Comparison of ENCODE assay signal across 25 cellular contexts in genomic region chr6:45076217-45076616, GRCh38.
DNase-seq lines count a peak whose midpoint lies in the region; ATAC-seq and TF ChIP-seq lines count a peak whose summit lies in the region.
"Had no signal": no experiment of that assay in that cellular context is flagged by ENCODE, and none has a peak within 500 bp of the region (broad histone marks: within the 10 kb centered on the region; RNA-seq: fewer than 3 reads in every experiment).

No MANE protein-coding gene starts in this region.

- TF ChIP-seq EP300 in SK-N-SH (IDR thresholded peaks at IDR 0.05; ENCODE audit: borderline replicate concordance in 1 of 2, low read depth in 1 of 2, low read length in 1 of 2) = peak; percentile 17 to 67; a peak in 1 of 4 replicates

- H3K9me2 ChIP-seq in SK-N-SH = no peaks in the 10 kb centered on the region

- POLR2A ChIA-PET in SK-N-SH (lab: Yijun Ruan, JAX) = no interaction called here

- H3K27me3 Mint-ChIP-seq in osteocyte (ENCODE audit: unreplicated experiment) = no peaks in the 10 kb centered on the region
- H3K27me3 Mint-ChIP-seq: activated naive CD8-positive, alpha-beta T cell; IgD-negative memory B cell; stimulated activated naive B cell treated with anti-CD40 and anti-IgM and Interleukin-4, amounts not matched to agents 10 μg/mL and 1 μg/mL and 100 μg/mL, for 72 hours had no signal

- H3K27ac ChIP-seq in SK-N-SH (ENCODE audit: low read depth in 2 of 2, low read length in 1 of 2) = peak overlapping the region; percentile 74 to 79
- H3K27ac ChIP-seq: colonic mucosa, gastrocnemius medialis, parathyroid adenoma, sigmoid colon, testis had no signal

- H3K79me2 ChIP-seq in SK-N-SH (ENCODE audit: insufficient read depth) = no peaks in the 10 kb centered on the region
- H3K79me2 ChIP-seq: parathyroid adenoma had no signal

- no peak overlapping the region for H3K4me3 Mint-ChIP-seq in osteocyte (ENCODE audit: unreplicated experiment)
- H3K4me3 Mint-ChIP-seq: activated naive CD8-positive, alpha-beta T cell; CD8-positive, alpha-beta memory T cell; IgD-negative memory B cell; naive thymus-derived CD8-positive, alpha-beta T cell; stimulated activated naive B cell treated with anti-CD40 and anti-IgM and Interleukin-4, amounts not matched to agents 10 μg/mL and 1 μg/mL and 100 μg/mL, for 72 hours had no signal

- 9% methylated on average over 1 of the region's 1 CpG for WGBS in SK-N-SH (ENCODE audit: low lambda C conversion rate)

- H4K20me1 ChIP-seq in SK-N-SH (ENCODE audit: insufficient read depth) = no peaks in the 10 kb centered on the region

- H3K9me3 Mint-ChIP-seq in osteocyte (ENCODE audit: unreplicated experiment) = peaks cover 21% of the 10 kb centered on the region

- H3K4me1 ChIP-seq in SK-N-SH (ENCODE audit: control insufficient read depth in 1 of 2, insufficient read depth in 2 of 2, low read depth in 1 of 2, low read length in 1 of 2) = peaks cover 0 to 15% of the 10 kb centered on the region in 2 experiments; a peak in 2 of 4 replicates
- H3K4me1 ChIP-seq: colonic mucosa, gastrocnemius medialis, parathyroid adenoma, testis had no signal

- H3F3A ChIP-seq in SK-N-SH (replicated peaks; ENCODE audit: insufficient read depth) = peaks cover 23% of the 10 kb centered on the region

- TF ChIP-seq CTCF in SK-N-SH (IDR thresholded peaks at IDR 0.05) (no peak), osteocyte (IDR thresholded peaks at IDR 0.05) (no peak), omental fat pad (IDR thresholded peaks at IDR 0.05) (no peak)

- H3K4me2 ChIP-seq in SK-N-SH = no peak overlapping the region

- H3K4me3 ChIP-seq in SK-N-SH (ENCODE audit: low read depth in 2 of 2, low read length in 1 of 2) = no peak overlapping the region
- H3K4me3 ChIP-seq: colonic mucosa, gastrocnemius medialis, MG63, sigmoid colon, testis had no signal

- ATAC-seq in omental fat pad (ENCODE audit: low FRiP score) = no peak
- no peak for ATAC-seq in HG02588 (IDR thresholded peaks at IDR 0.05; ENCODE audit: unreplicated experiment)
- ATAC-seq: gastrocnemius medialis; left cardiac atrium; naive thymus-derived CD8-positive, alpha-beta T cell; stimulated activated naive B cell treated with anti-CD40 and anti-IgM and Interleukin-4, amounts not matched to agents 10 μg/mL and 1 μg/mL and 100 μg/mL, for 72 hours had no signal

- DNase-seq in EH (ENCODE audit: low read depth) = peak; percentile 46
- DNase-seq in SK-N-SH = no peak
- peak; percentile 65 for DNase-seq in fibroblast of peridontal ligament (ENCODE audit: extremely low read depth)
- DNase-seq in osteocyte (ENCODE audit: extremely low spot score, unreplicated experiment) = no peak
- no peak for DNase-seq in SKM-1 (lab: John Stamatoyannopoulos, UW; ENCODE audit: unreplicated experiment)
- no peak for DNase-seq in omental fat pad (ENCODE audit: low spot score)
- DNase-seq in activated CD4-positive, alpha-beta T cell treated with anti-CD3 and anti-CD28 coated beads for 48 hours = no peak
- DNase-seq: activated CD4-positive, alpha-beta T cell treated with anti-CD3 and anti-CD28 coated beads for 4 hours; CD8-positive, alpha-beta memory T cell; colonic mucosa; gastrocnemius medialis; left cardiac atrium; MG63; naive thymus-derived CD8-positive, alpha-beta T cell; NCI-H1436 treated with DMSO at 0.1 percent for 48 hours; NCI-H748 treated with DMSO at 0.1 percent for 48 hours; Right ventricle myocardium superior; sigmoid colon; stimulated activated naive B cell treated with anti-CD40 and anti-IgM and Interleukin-4, amounts not matched to agents 10 μg/mL and 1 μg/mL and 100 μg/mL, for 72 hours; T-helper 1 cell; testis had no signal

- peak overlapping the region; percentile 68 for H3K27ac Mint-ChIP-seq in osteocyte (ENCODE audit: unreplicated experiment)
- H3K27ac Mint-ChIP-seq: CD8-positive, alpha-beta memory T cell; IgD-negative memory B cell; stimulated activated naive B cell treated with anti-CD40 and anti-IgM and Interleukin-4, amounts not matched to agents 10 μg/mL and 1 μg/mL and 100 μg/mL, for 72 hours had no signal

- H3K27me3 ChIP-seq in SK-N-SH (ENCODE audit: insufficient read depth) = no peaks in the 10 kb centered on the region
- H3K27me3 ChIP-seq: colonic mucosa, gastrocnemius medialis, MG63, sigmoid colon, testis had no signal

- 0 out of 2 replicates have a peak, but pooled peaks cover 9% of the 10 kb centered on the region for H3K9me3 ChIP-seq in SK-N-SH
- H3K9me3 ChIP-seq: colonic mucosa, testis had no signal

- H2AFZ ChIP-seq in SK-N-SH (ENCODE audit: low read depth) = no peak overlapping the region
- H2AFZ ChIP-seq: parathyroid adenoma had no signal

- H3K36me3 Mint-ChIP-seq in osteocyte (ENCODE audit: unreplicated experiment) = peaks cover 14% of the 10 kb centered on the region

- H3K36me3 ChIP-seq in SK-N-SH (replicated peaks in 1 of 2; ENCODE audit: control insufficient read depth in 1 of 2, insufficient read depth in 2 of 2, low read length in 1 of 2) = no peaks in the 10 kb centered on the region
- H3K36me3 ChIP-seq: colonic mucosa, gastrocnemius medialis, MG63, sigmoid colon had no signal

- H3K4me1 Mint-ChIP-seq in osteocyte (ENCODE audit: unreplicated experiment) = peaks cover 35% of the 10 kb centered on the region
- H3K4me1 Mint-ChIP-seq: IgD-negative memory B cell had no signal

- H3K9ac ChIP-seq in SK-N-SH = peak overlapping the region; percentile 19; the same call in 1 of the 2 replicates
- H3K9ac ChIP-seq: parathyroid adenoma had no signal

- CTCF ChIA-PET in SK-N-SH (lab: Yijun Ruan, JAX) = no interaction called here

- no peak for TF ChIP-seq RAD21 in SK-N-SH (IDR thresholded peaks at IDR 0.05; ENCODE audit: low read length)

TF ChIP-seq in SK-N-SH, 30 proteins besides CTCF, POLR2A, EP300 and RAD21 (continues in another document):
- peak; percentile 63 for TF ChIP-seq PBX3 (IDR thresholded peaks at IDR 0.05)
- no peak for TF ChIP-seq IRF3 (IDR thresholded peaks at IDR 0.05; ENCODE audit: low read depth, low read length)
- TF ChIP-seq, protein P1, sequence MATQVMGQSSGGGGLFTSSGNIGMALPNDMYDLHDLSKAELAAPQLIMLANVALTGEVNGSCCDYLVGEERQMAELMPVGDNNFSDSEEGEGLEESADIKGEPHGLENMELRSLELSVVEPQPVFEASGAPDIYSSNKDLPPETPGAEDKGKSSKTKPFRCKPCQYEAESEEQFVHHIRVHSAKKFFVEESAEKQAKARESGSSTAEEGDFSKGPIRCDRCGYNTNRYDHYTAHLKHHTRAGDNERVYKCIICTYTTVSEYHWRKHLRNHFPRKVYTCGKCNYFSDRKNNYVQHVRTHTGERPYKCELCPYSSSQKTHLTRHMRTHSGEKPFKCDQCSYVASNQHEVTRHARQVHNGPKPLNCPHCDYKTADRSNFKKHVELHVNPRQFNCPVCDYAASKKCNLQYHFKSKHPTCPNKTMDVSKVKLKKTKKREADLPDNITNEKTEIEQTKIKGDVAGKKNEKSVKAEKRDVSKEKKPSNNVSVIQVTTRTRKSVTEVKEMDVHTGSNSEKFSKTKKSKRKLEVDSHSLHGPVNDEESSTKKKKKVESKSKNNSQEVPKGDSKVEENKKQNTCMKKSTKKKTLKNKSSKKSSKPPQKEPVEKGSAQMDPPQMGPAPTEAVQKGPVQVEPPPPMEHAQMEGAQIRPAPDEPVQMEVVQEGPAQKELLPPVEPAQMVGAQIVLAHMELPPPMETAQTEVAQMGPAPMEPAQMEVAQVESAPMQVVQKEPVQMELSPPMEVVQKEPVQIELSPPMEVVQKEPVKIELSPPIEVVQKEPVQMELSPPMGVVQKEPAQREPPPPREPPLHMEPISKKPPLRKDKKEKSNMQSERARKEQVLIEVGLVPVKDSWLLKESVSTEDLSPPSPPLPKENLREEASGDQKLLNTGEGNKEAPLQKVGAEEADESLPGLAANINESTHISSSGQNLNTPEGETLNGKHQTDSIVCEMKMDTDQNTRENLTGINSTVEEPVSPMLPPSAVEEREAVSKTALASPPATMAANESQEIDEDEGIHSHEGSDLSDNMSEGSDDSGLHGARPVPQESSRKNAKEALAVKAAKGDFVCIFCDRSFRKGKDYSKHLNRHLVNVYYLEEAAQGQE (IDR thresholded peaks at IDR 0.05; ENCODE audit: low read depth, low read length) = no peak
- TF ChIP-seq FOXJ3 (CRISPR knock-in tag; IDR thresholded peaks at IDR 0.05) = no peak
- no peak for TF ChIP-seq SIN3A (IDR thresholded peaks at IDR 0.05; ENCODE audit: borderline replicate concordance, low read depth, low read length)
- TF ChIP-seq, protein P2, sequence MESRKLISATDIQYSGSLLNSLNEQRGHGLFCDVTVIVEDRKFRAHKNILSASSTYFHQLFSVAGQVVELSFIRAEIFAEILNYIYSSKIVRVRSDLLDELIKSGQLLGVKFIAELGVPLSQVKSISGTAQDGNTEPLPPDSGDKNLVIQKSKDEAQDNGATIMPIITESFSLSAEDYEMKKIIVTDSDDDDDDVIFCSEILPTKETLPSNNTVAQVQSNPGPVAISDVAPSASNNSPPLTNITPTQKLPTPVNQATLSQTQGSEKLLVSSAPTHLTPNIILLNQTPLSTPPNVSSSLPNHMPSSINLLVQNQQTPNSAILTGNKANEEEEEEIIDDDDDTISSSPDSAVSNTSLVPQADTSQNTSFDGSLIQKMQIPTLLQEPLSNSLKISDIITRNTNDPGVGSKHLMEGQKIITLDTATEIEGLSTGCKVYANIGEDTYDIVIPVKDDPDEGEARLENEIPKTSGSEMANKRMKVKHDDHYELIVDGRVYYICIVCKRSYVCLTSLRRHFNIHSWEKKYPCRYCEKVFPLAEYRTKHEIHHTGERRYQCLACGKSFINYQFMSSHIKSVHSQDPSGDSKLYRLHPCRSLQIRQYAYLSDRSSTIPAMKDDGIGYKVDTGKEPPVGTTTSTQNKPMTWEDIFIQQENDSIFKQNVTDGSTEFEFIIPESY (IDR thresholded peaks at IDR 0.05; ENCODE audit: borderline replicate concordance, low read depth) = 0 out of 2 replicates have a peak, but pooled peaks have one; percentile 30

Comparison
In these comparisons a context has a peak if more than half of its experiments do, and no peak if none do; other contexts are left out.
1. DNase-seq: peak in EH (single experiment) and fibroblast of peridontal ligament (single experiment); none in SK-N-SH (single experiment), osteocyte (single experiment), SKM-1 (single experiment), omental fat pad (single experiment) and activated CD4-positive, alpha-beta T cell treated with anti-CD3 and anti-CD28 coated beads for 48 hours (single experiment).